ENCODE assay signal across 8 cellular contexts in the genomic region with DNA sequence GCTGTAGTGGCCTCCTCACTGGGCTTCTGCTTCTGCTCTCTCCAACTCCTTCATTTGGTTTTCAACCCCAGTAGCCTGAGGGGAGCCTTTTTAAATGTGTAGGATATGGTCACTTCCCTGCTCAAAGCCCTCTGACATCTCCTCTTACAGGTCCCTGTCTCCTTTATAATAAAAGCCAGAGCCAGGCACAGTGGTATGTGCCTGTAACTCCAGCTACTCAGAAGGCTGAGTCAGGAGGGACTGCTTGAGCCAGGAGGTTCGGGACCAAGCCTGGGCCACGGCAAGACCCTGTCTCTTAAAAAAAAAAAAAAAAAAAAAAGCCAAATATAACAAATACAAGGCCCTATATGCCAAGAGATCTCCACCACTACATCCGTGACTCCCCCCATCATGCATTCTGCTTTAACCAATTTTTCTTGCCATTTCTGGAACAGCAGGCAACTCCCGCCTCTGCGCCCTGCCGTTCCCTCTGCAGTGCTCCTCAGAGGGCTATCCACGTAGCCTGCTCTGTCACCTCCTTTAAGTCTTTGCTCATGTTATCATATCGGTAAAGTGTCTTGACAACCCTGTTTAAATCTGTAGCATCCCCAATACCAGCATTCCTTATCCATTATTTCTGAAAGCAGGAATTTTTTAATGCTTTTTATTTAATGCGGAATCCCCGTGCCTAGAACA. TPM values are rescaled to one million over a fixed set of nuclear protein-coding genes. Genes with fewer than 3 reads are reported as not detected.
A peak's percentile ranks its signal among the peaks of the same experiment; 100 is the strongest.
DNase-seq lines count a peak whose midpoint lies in the region; ATAC-seq and TF ChIP-seq lines count a peak whose summit lies in the region.

No MANE protein-coding gene starts in this region.

- no peaks in the 10 kb centered on the region for H3K27me3 ChIP-seq in DND-41 (ENCODE audit: insufficient read depth, low read length, poor library complexity)
- H3K27me3 ChIP-seq in Peyer's patch = no peaks in the 10 kb centered on the region
- no peaks in the 10 kb centered on the region for H3K27me3 ChIP-seq in esophagus squamous epithelium
- no peaks in the 10 kb centered on the region for H3K27me3 ChIP-seq in rectal smooth muscle tissue (ENCODE audit: control insufficient read depth, insufficient read depth, low read length)
- H3K27me3 ChIP-seq in prostate gland (replicated peaks; ENCODE audit: insufficient read depth) = no peaks in the 10 kb centered on the region

- H3K27ac ChIP-seq in DND-41 (ENCODE audit: low read length) = no peak overlapping the region; the same call in 1 of the 2 replicates
- H3K27ac ChIP-seq in Peyer's patch = peak overlapping the region in 2 of 4 donors; percentile 83 to 85
- H3K27ac ChIP-seq in esophagus squamous epithelium = peak overlapping the region in 3 of 4 donors; percentile 88
- no peak overlapping the region for H3K27ac ChIP-seq in rectal smooth muscle tissue (ENCODE audit: low read depth, low read length)
- peak overlapping the region in 1 of 2 donors; percentile 81 for H3K27ac ChIP-seq in prostate gland

- no peak for TF ChIP-seq POLR2A in Peyer's patch (IDR thresholded peaks at IDR 0.05)
- no peak for TF ChIP-seq POLR2A in esophagus squamous epithelium (IDR thresholded peaks at IDR 0.05)
- no peak for TF ChIP-seq POLR2A in prostate gland (IDR thresholded peaks at IDR 0.05)

- H3K79me2 ChIP-seq in DND-41 (ENCODE audit: insufficient read depth, low read length) = peaks cover 33% of the 10 kb centered on the region

- H3K9ac ChIP-seq in DND-41 (ENCODE audit: low read depth, low read length) (peak overlapping the region; percentile 74), rectal smooth muscle tissue (ENCODE audit: low read length) (peak overlapping the region; percentile 53)

- peaks cover 11% of the 10 kb centered on the region; the same call in 1 of the 2 replicates for H4K20me1 ChIP-seq in DND-41 (ENCODE audit: insufficient read depth, low read length)

- WGBS in esophagus squamous epithelium, 2 donors = 78 to 83% methylated on average over 10 of the region's 10 CpGs
- 77% methylated on average over 10 of the region's 10 CpGs for WGBS in prostate gland

- H3K9me3 ChIP-seq in DND-41 (ENCODE audit: insufficient read depth, low read length, severe bottlenecking) = no peaks in the 10 kb centered on the region
- no peaks in the 10 kb centered on the region for H3K9me3 ChIP-seq in Peyer's patch
- H3K9me3 ChIP-seq in esophagus squamous epithelium = no peaks in the 10 kb centered on the region
- H3K9me3 ChIP-seq in prostate gland = no peaks in the 10 kb centered on the region

- intact Hi-C loops in esophagus squamous epithelium (cut with DNase I) = no loop called here
- intact Hi-C loops in prostate gland (cut with DNase I) = no loop called here

- H3K4me1 ChIP-seq in DND-41 (ENCODE audit: insufficient read depth, low read length) = peaks cover 34% of the 10 kb centered on the region
- peaks cover 0 to 11% (median 1%) of the 10 kb centered on the region in 4 donors for H3K4me1 ChIP-seq in Peyer's patch
- peaks cover 3 to 26% (median 16%) of the 10 kb centered on the region in 3 donors for H3K4me1 ChIP-seq in esophagus squamous epithelium
- H3K4me1 ChIP-seq in rectal smooth muscle tissue (ENCODE audit: control insufficient read depth, insufficient read depth, low read length) = no peaks in the 10 kb centered on the region
- no peaks in the 10 kb centered on the region for H3K4me1 ChIP-seq in prostate gland (replicated peaks)

- H3K4me3 ChIP-seq in DND-41 (ENCODE audit: low read depth in 1 of 2, low read length in 2 of 2) (peak overlapping the region in 1 of 2 experiments; percentile 70; a peak in 2 of 4 replicates), Peyer's patch (peak overlapping the region; percentile 46 to 78 (median 72)), esophagus squamous epithelium (peak overlapping the region; percentile 52 to 91 (median 60)), rectal smooth muscle tissue (ENCODE audit: low read length) (peak overlapping the region; percentile 66), prostate gland (peak overlapping the region in 1 of 2 donors; percentile 72)

- no peak for DNase-seq in DND-41
- DNase-seq in Peyer's patch = no peak
- DNase-seq in esophagus squamous epithelium (lab: John Stamatoyannopoulos, UW) = no peak
- DNase-seq in UCSD-AML1 (lab: John Stamatoyannopoulos, UW; ENCODE audit: unreplicated experiment) = no peak
- no peak for DNase-seq in NCI-H2171 treated with DMSO at 0.1 percent for 48 hours (lab: John Stamatoyannopoulos, UW)
- DNase-seq in prostate gland (ENCODE audit: low spot score) = no peak
- no peak for DNase-seq in middle frontal gyrus (ENCODE audit: extremely low spot score, low spot score)

- peaks cover 48% of the 10 kb centered on the region for H3K36me3 ChIP-seq in DND-41 (ENCODE audit: insufficient read depth, low read length)
- peaks cover 0 to 3% (median 0%) of the 10 kb centered on the region in 3 donors for H3K36me3 ChIP-seq in Peyer's patch
- H3K36me3 ChIP-seq in esophagus squamous epithelium = peaks cover 0 to 28% (median under 1%) of the 10 kb centered on the region in 3 donors
- peaks cover 16% of the 10 kb centered on the region for H3K36me3 ChIP-seq in rectal smooth muscle tissue (ENCODE audit: control insufficient read depth, insufficient read depth, low read length)
- H3K36me3 ChIP-seq in prostate gland = no peaks in the 10 kb centered on the region

- no peak for ATAC-seq in DND-41 (ENCODE audit: insufficient read depth, low read depth)

- H3K4me2 ChIP-seq in DND-41 (ENCODE audit: insufficient read depth, low read length) = peak overlapping the region; percentile 87

- no peak for TF ChIP-seq CTCF in DND-41 (IDR thresholded peaks at IDR 0.05; ENCODE audit: borderline replicate concordance, extremely low read depth, low read length, poor library complexity, severe bottlenecking)
- no peak for TF ChIP-seq CTCF in Peyer's patch (IDR thresholded peaks at IDR 0.05)
- no peak for TF ChIP-seq CTCF in esophagus squamous epithelium (IDR thresholded peaks at IDR 0.05)
- TF ChIP-seq CTCF in prostate gland (IDR thresholded peaks at IDR 0.05) = no peak

- peak overlapping the region; percentile 88 for H2AFZ ChIP-seq in DND-41 (ENCODE audit: low read depth, low read length)

RNA-seq across cellular contexts. Expression of gene ZNF771, which starts 9.4 kb away (rescaled TPM):
- total RNA-seq in Peyer's patch (10 to 100 TPM in 2 of 4 donors, 1 to 10 TPM in 2; 5.4 to 15.7 (median 8.5) TPM), esophagus squamous epithelium (10 to 100 TPM in 1 of 4 donors, 1 to 10 TPM in 3; 3.7 to 15.1 (median 7.0) TPM), prostate gland (10 to 100 TPM; 32.3 to 36.3 TPM)

RNA-seq across cellular contexts. Expression of gene DCTPP1, which starts 13.1 kb away (rescaled TPM):
- total RNA-seq in Peyer's patch (10 to 100 TPM; 20.7 to 33.3 (median 27.6) TPM), esophagus squamous epithelium (10 to 100 TPM in 3 of 4 donors, 1 to 10 TPM in 1; 7.4 to 28.6 (median 22.7) TPM), prostate gland (10 to 100 TPM; 31.6 to 37.6 TPM)

RNA-seq across cellular contexts. Expression of gene ZNF48, which starts 21.5 kb away (rescaled TPM):
- total RNA-seq in Peyer's patch = 1 to 10 TPM; 4.2 to 9.7 (median 7.1) TPM
- total RNA-seq in esophagus squamous epithelium = 1 to 10 TPM; 2.8 to 5.9 (median 4.5) TPM
- 10 to 100 TPM; 11.9 to 12.2 TPM for total RNA-seq in prostate gland

RNA-seq across cellular contexts. Expression of gene SEPHS2, which starts 28.9 kb away (rescaled TPM):
- total RNA-seq in Peyer's patch = 100 to 1,000 TPM in 2 of 4 donors, 10 to 100 TPM in 2; 47.9 to 130 (median 106) TPM
- total RNA-seq in esophagus squamous epithelium = 10 to 100 TPM; 17.7 to 23.5 (median 19.7) TPM
- 10 to 100 TPM; 33.7 to 58.9 TPM for total RNA-seq in prostate gland

RNA-seq across cellular contexts. Expression of gene SEPTIN1, which starts 34.4 kb away (rescaled TPM):
- total RNA-seq in Peyer's patch = 10 to 100 TPM in 2 of 4 donors, 1 to 10 TPM in 2; 7.2 to 65.2 (median 9.8) TPM
- 1 to 10 TPM; 1.2 to 7.1 (median 2.7) TPM for total RNA-seq in esophagus squamous epithelium
- total RNA-seq in prostate gland = 1 to 10 TPM; 3.0 to 4.2 TPM

Comparison
In these comparisons a context has a peak if more than half of its experiments do, and no peak if none do; other contexts are left out.
1. H3K27ac ChIP-seq: peak in esophagus squamous epithelium (3 of 4); none in DND-41 (single experiment) and rectal smooth muscle tissue (single experiment).